In the genomic region with DNA sequence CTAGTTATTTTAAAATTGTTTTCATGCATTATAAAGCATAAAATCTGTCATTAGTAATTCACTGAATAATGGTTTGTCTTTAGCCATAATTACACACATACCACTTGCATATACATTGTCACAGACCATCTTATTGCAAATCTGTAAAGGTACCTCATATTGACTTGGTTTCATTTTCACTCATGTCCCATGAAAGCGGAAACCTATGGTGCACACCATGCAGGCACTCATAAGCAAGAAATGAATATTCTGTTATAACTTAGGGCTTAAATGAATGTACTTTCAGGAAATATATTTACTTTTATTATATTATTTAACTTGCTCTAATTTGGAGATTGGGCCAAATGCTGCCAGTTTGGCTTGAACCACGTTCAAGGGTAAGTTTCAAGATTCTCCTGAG, we compare ENCODE assay signal across 9 cellular contexts. TPM values are rescaled to one million over a fixed set of nuclear protein-coding genes. Genes with fewer than 3 reads are reported as not detected.
DNase-seq lines count a peak whose midpoint lies in the region; ATAC-seq, FAIRE-seq and TF ChIP-seq lines count a peak whose summit lies in the region.
"Had no signal": no experiment of that assay in that cellular context is flagged by ENCODE, and none has a peak within 500 bp of the region (broad histone marks: within the 10 kb centered on the region; RNA-seq: fewer than 3 reads in every experiment).

No MANE protein-coding gene starts in this region.

- no peak overlapping the region for H3K4me3 Mint-ChIP-seq in nephron progenitor cell

- H3K79me2 ChIP-seq in HepG2 (ENCODE audit: insufficient read depth, low read length): no peaks in the 10 kb centered on the region

- H3K9me3 ChIP-seq in HepG2 (ENCODE audit: low read length): no peaks in the 10 kb centered on the region

- TF ChIP-seq POLR2A in HepG2 (IDR thresholded peaks at IDR 0.05; ENCODE audit: insufficient read depth in 1 of 2, low read depth in 2 of 2, low read length in 2 of 2): no peak

- TF ChIP-seq RAD21 in HepG2 (CRISPR knock-in tag; IDR thresholded peaks at IDR 0.05): no peak

- no peaks in the 10 kb centered on the region for H4K20me1 ChIP-seq in HepG2 (ENCODE audit: insufficient read depth, low read length)

- TF ChIP-seq EP300 in HepG2 (IDR thresholded peaks at IDR 0.05; ENCODE audit: low read depth in 2 of 2, low read length in 2 of 2) (no peak), HepG2 (CRISPR knock-in tag; IDR thresholded peaks at IDR 0.05; ENCODE audit: borderline replicate concordance) (no peak)

- H3K27ac ChIP-seq in HepG2 (ENCODE audit: extremely low read length, insufficient read depth, low read length): no peak overlapping the region

- H3K9ac ChIP-seq in HepG2 (ENCODE audit: insufficient read depth, low read depth, low read length): no peak overlapping the region

- FAIRE-seq in HepG2 (lab: Jason Lieb, UNC): no peak

- TF ChIP-seq CTCF in nephron progenitor cell (IDR thresholded peaks at IDR 0.05): no peak
- no peak for TF ChIP-seq CTCF in HepG2 (CRISPR knock-in tag; IDR thresholded peaks at IDR 0.05)

- H3K27me3 ChIP-seq in HepG2 (ENCODE audit: control insufficient read depth in 1 of 2, insufficient read depth in 2 of 2, low read length in 2 of 2): no peaks in the 10 kb centered on the region; a peak in 1 of 5 replicates

- no peak overlapping the region for H3K4me2 ChIP-seq in HepG2 (ENCODE audit: low read depth, low read length)

- H3K36me3 ChIP-seq in HepG2 (replicated peaks in 1 of 2; ENCODE audit: control insufficient read depth in 1 of 2, insufficient read depth in 2 of 2, low read length in 2 of 2): no peaks in the 10 kb centered on the region

- no peak overlapping the region for H3K4me3 ChIP-seq in HepG2 (replicated peaks in 1 of 3; ENCODE audit: insufficient read depth in 1 of 3, low read depth in 2 of 3, low read length in 3 of 3)

- ATAC-seq in GM18867 (IDR thresholded peaks at IDR 0.05; ENCODE audit: unreplicated experiment) (peak; percentile 99), GM21528 (IDR thresholded peaks at IDR 0.05; ENCODE audit: low FRiP score, unreplicated experiment) (peak; percentile 97), HG03442 (IDR thresholded peaks at IDR 0.05; ENCODE audit: unreplicated experiment) (peak; percentile 98), HepG2 (no peak)

- H3K27ac Mint-ChIP-seq in nephron progenitor cell: no peak overlapping the region

- no peak overlapping the region for H2AFZ ChIP-seq in HepG2 (ENCODE audit: low read length)

- H3K27me3 Mint-ChIP-seq in nephron progenitor cell (ENCODE audit: low read depth, poor library complexity): no peaks in the 10 kb centered on the region

- H3K4me1 ChIP-seq in HepG2 (ENCODE audit: insufficient read depth, low read length): no peaks in the 10 kb centered on the region

- 29% methylated on average over 2 of the region's 2 CpGs for WGBS in HepG2 (ENCODE audit: low lambda C conversion rate)

- in situ Hi-C loops in HepG2 (cut with HindIII; ENCODE audit: extremely low pct_ligation_motif_present, low pct_unique_long_range_greater_than_20kb): no loop called here

- POLR2A ChIA-PET in HepG2 (lab: Yijun Ruan, JAX): no interaction called here

- CTCF ChIA-PET in HepG2 (lab: Yijun Ruan, JAX; ENCODE audit: low intra/inter-chr PET ratio, low total read pairs): no interaction called here

- no peaks in the 10 kb centered on the region for H3K4me1 Mint-ChIP-seq in nephron progenitor cell

- BruUV-seq in HepG2 (replicated peaks; lab: Mats Ljungman, UMichigan): no TSS peak

- H3K9me3 Mint-ChIP-seq in nephron progenitor cell: no peaks in the 10 kb centered on the region

- intact Hi-C loops in HepG2 (cut with micrococcal nuclease; ENCODE audit: unreplicated experiment): no loop called here

- DNase-seq in germinal center (ENCODE audit: low spot score): peak; percentile 30
- DNase-seq in nephron progenitor cell: no peak
- DNase-seq in superior temporal gyrus (ENCODE audit: extremely low spot score): no peak
- DNase-seq in NCI-H69 (lab: John Stamatoyannopoulos, UW): no peak
- no peak for DNase-seq in HepG2 (ENCODE audit: low spot score)
- DNase-seq: GOT3 had no signal

- no peaks in the 10 kb centered on the region for H3K36me3 Mint-ChIP-seq in nephron progenitor cell (ENCODE audit: low read depth)

TF ChIP-seq in HepG2, 621 proteins besides CTCF, POLR2A, EP300 and RAD21:
- TF ChIP-seq CBX2 (IDR thresholded peaks at IDR 0.05; ENCODE audit: low read depth, low read length) (no peak), CBX2 (CRISPR knock-in tag; IDR thresholded peaks at IDR 0.05; ENCODE audit: low read depth) (no peak), ZSCAN25 (CRISPR knock-in tag; IDR thresholded peaks at IDR 0.05) (no peak), ZNF563 (CRISPR knock-in tag; IDR thresholded peaks at IDR 0.05) (no peak), HHEX (CRISPR knock-in tag; IDR thresholded peaks at IDR 0.05) (no peak), GTF2F1 (IDR thresholded peaks at IDR 0.05; ENCODE audit: low read length) (no peak), NAIF1 (CRISPR knock-in tag; IDR thresholded peaks at IDR 0.05; ENCODE audit: borderline replicate concordance) (no peak), ZBTB43 (CRISPR knock-in tag; conservative IDR thresholded peaks at IDR 0.05) (no peak)
- TF ChIP-seq, protein P1, sequence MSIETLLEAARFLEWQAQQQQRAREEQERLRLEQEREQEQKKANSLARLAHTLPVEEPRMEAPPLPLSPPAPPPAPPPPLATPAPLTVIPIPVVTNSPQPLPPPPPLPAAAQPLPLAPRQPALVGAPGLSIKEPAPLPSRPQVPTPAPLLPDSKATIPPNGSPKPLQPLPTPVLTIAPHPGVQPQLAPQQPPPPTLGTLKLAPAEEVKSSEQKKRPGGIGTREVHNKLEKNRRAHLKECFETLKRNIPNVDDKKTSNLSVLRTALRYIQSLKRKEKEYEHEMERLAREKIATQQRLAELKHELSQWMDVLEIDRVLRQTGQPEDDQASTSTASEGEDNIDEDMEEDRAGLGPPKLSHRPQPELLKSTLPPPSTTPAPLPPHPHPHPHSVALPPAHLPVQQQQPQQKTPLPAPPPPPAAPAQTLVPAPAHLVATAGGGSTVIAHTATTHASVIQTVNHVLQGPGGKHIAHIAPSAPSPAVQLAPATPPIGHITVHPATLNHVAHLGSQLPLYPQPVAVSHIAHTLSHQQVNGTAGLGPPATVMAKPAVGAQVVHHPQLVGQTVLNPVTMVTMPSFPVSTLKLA (IDR thresholded peaks at IDR 0.05): no peak
TF ChIP-seq in HepG2: peak in this region for 0.

RNA-seq across cellular contexts. Expression of gene STK17B, which starts 29.2 kb away (rescaled TPM):
- total RNA-seq in HepG2 (2016; rRNA removed; fragmentation: Illumina TruSeq; extraction: Trizol): 4.5 and 7.7 TPM in 2 replicates
- 0.79 and 0.81 TPM in 2 replicates for total RNA-seq in HepG2 (2016; cell fraction: cytosol; rRNA removed; fragmentation: Illumina TruSeq; extraction: Trizol; ENCODE audit: low read depth)
- 5.5 and 7.2 TPM in 2 replicates for total RNA-seq in HepG2 (2016; cell fraction: insoluble cytoplasmic fraction; rRNA removed; fragmentation: Illumina TruSeq; extraction: Trizol)
- 1.8 and 2.5 TPM in 2 replicates for total RNA-seq in HepG2 (2016; cell fraction: membrane; rRNA removed; fragmentation: Illumina TruSeq; extraction: Trizol)
- 2.8 and 6.3 TPM in 2 replicates for total RNA-seq in HepG2 (2016; cell fraction: nucleus; rRNA removed; fragmentation: Illumina TruSeq; extraction: Trizol)
- polyA plus RNA-seq in HepG2 (2011; rRNA removed): 0.81 and 1.6 TPM in 2 replicates
- polyA plus RNA-seq in HepG2 (2011; cell fraction: cytosol; rRNA removed): 0.40 and 0.53 TPM in 2 replicates
- 0.35 and 0.72 TPM in 2 replicates for polyA plus RNA-seq in HepG2 (2011; cell fraction: nucleus; rRNA removed)
- 0.59 and 1.3 TPM in 2 replicates for polyA plus RNA-seq in HepG2 (2012)
- polyA plus RNA-seq in HepG2 (2016; cell fraction: cytosol; fragmentation: Illumina TruSeq; extraction: Trizol; ENCODE audit: low read depth): 0.07 and 0.19 TPM in 2 replicates
- polyA plus RNA-seq in HepG2 (2016; cell fraction: insoluble cytoplasmic fraction; fragmentation: Illumina TruSeq; extraction: Trizol; ENCODE audit: low read depth): 3.2 and 3.6 TPM in 2 replicates
- polyA plus RNA-seq in HepG2 (2016; cell fraction: membrane; fragmentation: Illumina TruSeq; extraction: Trizol; ENCODE audit: low read depth): 0.57 and 0.81 TPM in 2 replicates
- polyA plus RNA-seq in HepG2 (2016; cell fraction: nucleus; fragmentation: Illumina TruSeq; extraction: Trizol; ENCODE audit: insufficient read depth, low read depth): 2.1 TPM in 2 replicates
- 0.32 and 2.3 TPM in 2 replicates for polyA minus RNA-seq in HepG2 (2011; rRNA and poly(A)+ RNA removed; ENCODE audit: low replicate concordance)
- polyA minus RNA-seq in HepG2 (2011; cell fraction: cytosol; rRNA and poly(A)+ RNA removed): 1.6 and 1.8 TPM in 2 replicates
- 4.1 and 6.6 TPM in 2 replicates for polyA minus RNA-seq in HepG2 (2011; cell fraction: nucleus; rRNA and poly(A)+ RNA removed)
